ENCODE assay signal across 26 cellular contexts in the genomic region with DNA sequence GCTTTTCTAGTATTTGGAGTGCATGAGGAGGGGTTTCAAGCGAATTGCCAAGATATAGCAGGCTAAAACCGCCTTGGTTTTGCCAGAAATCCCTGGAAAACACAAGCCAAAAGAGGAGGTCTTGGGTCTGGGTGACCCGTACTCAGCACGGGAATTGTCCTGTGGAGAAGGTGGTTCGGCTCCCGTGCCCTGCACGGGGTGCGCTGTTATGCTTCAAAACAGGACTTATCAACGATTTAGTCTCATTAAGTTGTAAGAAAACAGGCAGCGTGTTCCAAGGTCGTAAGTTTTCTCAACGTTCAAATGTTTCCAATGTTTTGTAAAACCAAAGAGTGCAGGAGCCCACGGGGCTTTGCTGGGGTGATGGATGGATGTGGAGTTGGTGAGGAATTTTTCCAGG.
"Had no signal": no experiment of that assay in that cellular context is flagged by ENCODE, and none has a peak within 500 bp of the region (broad histone marks: within the 10 kb centered on the region; RNA-seq: fewer than 3 reads in every experiment).

No MANE protein-coding gene starts in this region.

- DNase-seq: hypothalamus; left ventricle myocardium inferior; naive thymus-derived CD8-positive, alpha-beta T cell; nephron progenitor cell; occipital lobe; retina; right cardiac atrium; stimulated activated CD4-positive, alpha-beta T cell treated with anti-CD3 and anti-CD28 coated beads, Interleukin-12 subunit alpha, Interleukin-12 subunit beta, amount 100 ng/mL, for 4 hours; stimulated activated CD4-positive, alpha-beta T cell treated with anti-CD3 and anti-CD28 coated beads, Interleukin-15, amount 100 ng/mL, for 24 hours; stimulated activated CD4-positive, alpha-beta T cell treated with anti-CD3 and anti-CD28 coated beads, Interleukin-2, amount 100 ng/mL, for 24 hours; stimulated activated CD4-positive, alpha-beta T cell treated with anti-CD3 and anti-CD28 coated beads, Interleukin-4, amount 100 ng/mL, for 1 hour; stimulated activated naive B cell treated with anti-CD40 and anti-IgM and Interleukin-4, amounts not matched to agents 10 μg/mL and 1 μg/mL and 100 μg/mL, for 72 hours; stimulated activated naive CD8-positive, alpha-beta T cell treated with anti-CD3 and anti-CD28 coated beads, Interleukin-15, Interleukin-2, amounts not matched to agents 100 U/mL and 50 U/mL, for 24 hours; stomach; trophoblast cell had no signal

- H3K4me2 ChIP-seq: neural progenitor cell had no signal

- H3K36me3 ChIP-seq: left ventricle myocardium inferior, neural progenitor cell, neutrophil, ovary, stomach, suprapubic skin, thoracic aorta, tibial artery, vagina had no signal

- ATAC-seq: naive thymus-derived CD8-positive, alpha-beta T cell; right cardiac atrium; sciatic nerve; stimulated activated naive B cell treated with anti-CD40 and anti-IgM and Interleukin-4, amounts not matched to agents 10 μg/mL and 1 μg/mL and 100 μg/mL, for 72 hours; stimulated activated naive CD8-positive, alpha-beta T cell treated with anti-CD3 and anti-CD28 coated beads, Interleukin-15, Interleukin-2, amounts not matched to agents 100 U/mL and 50 U/mL, for 24 hours had no signal

- H3K4me3 ChIP-seq: left ventricle myocardium inferior, lung, neural progenitor cell, ovary, skin epidermis, stomach, suprapubic skin, thoracic aorta, tibial artery, vagina had no signal

- H3K27ac ChIP-seq: left ventricle myocardium inferior, neural progenitor cell, neutrophil, ovary, skin epidermis, stomach, suprapubic skin, thoracic aorta, tibial artery, vagina had no signal

- H2AFZ ChIP-seq: neural progenitor cell had no signal

- H3K27ac Mint-ChIP-seq: naive thymus-derived CD8-positive, alpha-beta T cell; nephron progenitor cell; neural progenitor cell; progenitor cell of endocrine pancreas; stimulated activated naive B cell treated with anti-CD40 and anti-IgM and Interleukin-4, amounts not matched to agents 10 μg/mL and 1 μg/mL and 100 μg/mL, for 72 hours had no signal

- H3K9me3 Mint-ChIP-seq: nephron progenitor cell, neural progenitor cell had no signal

- H3K4me1 Mint-ChIP-seq: naive thymus-derived CD8-positive, alpha-beta T cell; neural progenitor cell; stimulated activated naive B cell treated with anti-CD40 and anti-IgM and Interleukin-4, amounts not matched to agents 10 μg/mL and 1 μg/mL and 100 μg/mL, for 72 hours had no signal

- H3K4me3 Mint-ChIP-seq: naive thymus-derived CD8-positive, alpha-beta T cell; nephron progenitor cell; neural progenitor cell; stimulated activated naive B cell treated with anti-CD40 and anti-IgM and Interleukin-4, amounts not matched to agents 10 μg/mL and 1 μg/mL and 100 μg/mL, for 72 hours had no signal

- H3K27me3 ChIP-seq: neural progenitor cell, neutrophil, ovary, vagina had no signal

- H3K9me3 ChIP-seq: neutrophil, ovary, suprapubic skin, thoracic aorta, vagina had no signal

- H3K4me1 ChIP-seq: neural progenitor cell, stomach had no signal

- H3K36me3 Mint-ChIP-seq: neural progenitor cell had no signal
